11 cellular contexts compared by ENCODE assay signal in the genomic region with DNA sequence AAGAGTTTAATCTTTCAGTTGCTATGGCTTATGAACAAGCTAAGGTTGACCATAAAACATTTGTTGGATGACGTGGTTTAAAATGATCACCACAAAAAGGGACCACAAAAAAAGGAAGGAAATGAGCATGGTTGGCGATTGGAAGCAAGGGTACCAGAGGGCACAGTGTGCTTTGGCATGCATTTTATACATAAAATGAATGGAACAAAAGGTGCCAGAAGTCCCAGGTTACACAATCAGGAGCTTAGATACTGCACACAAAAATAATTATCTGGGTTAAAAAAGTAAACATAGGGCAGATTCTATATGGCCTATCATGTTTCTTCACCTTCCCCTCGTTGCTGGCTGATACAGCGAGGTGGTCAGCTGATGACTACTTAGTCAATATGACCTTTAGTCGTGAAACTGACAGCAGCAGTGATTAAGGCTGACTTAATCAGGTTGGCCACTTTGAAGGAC. TPM values are rescaled to one million over a fixed set of nuclear protein-coding genes. Genes with fewer than 3 reads are reported as not detected.
DNase-seq lines count a peak whose midpoint lies in the region; ATAC-seq and TF ChIP-seq lines count a peak whose summit lies in the region.
"Had no signal": no experiment of that assay in that cellular context is flagged by ENCODE, and none has a peak within 500 bp of the region (broad histone marks: within the 10 kb centered on the region; RNA-seq: fewer than 3 reads in every experiment).

No MANE protein-coding gene starts in this region.

- WGBS in sigmoid colon, 2 donors = 38 to 52% methylated on average over 5 of the region's 5 CpGs

- no peak for TF ChIP-seq POLR2A in sigmoid colon (IDR thresholded peaks at IDR 0.05)

- H3K27me3 Mint-ChIP-seq in Caco-2 (ENCODE audit: insufficient read depth, unreplicated experiment) (no peaks in the 10 kb centered on the region), CD14-positive monocyte (ENCODE audit: low read depth in 3 of 3) (peaks cover 0 to 2% (median 0%) of the 10 kb centered on the region in 3 donors)
- H3K27me3 Mint-ChIP-seq: activated naive CD8-positive, alpha-beta T cell had no signal

- peaks cover 16% of the 10 kb centered on the region for H3K4me1 Mint-ChIP-seq in Caco-2 (ENCODE audit: low read depth, unreplicated experiment)
- H3K4me1 Mint-ChIP-seq in CD14-positive monocyte = peaks cover 9% of the 10 kb centered on the region

- peak in 1 of 4 donors; percentile 16 for TF ChIP-seq EP300 in sigmoid colon (IDR thresholded peaks at IDR 0.05)

- H3K4me1 ChIP-seq in Caco-2 (peaks cover 22% of the 10 kb centered on the region), sigmoid colon (peaks cover 0 to 16% (median 4%) of the 10 kb centered on the region in 4 donors)

- H3K27me3 ChIP-seq in Caco-2 (replicated peaks; ENCODE audit: control insufficient read depth, insufficient read depth, low read length) = no peaks in the 10 kb centered on the region
- no peaks in the 10 kb centered on the region for H3K27me3 ChIP-seq in sigmoid colon

- H3K36me3 Mint-ChIP-seq in Caco-2 (ENCODE audit: insufficient read depth, unreplicated experiment) = peaks cover 54% of the 10 kb centered on the region
- peaks cover 56 to 57% of the 10 kb centered on the region in 2 donors for H3K36me3 Mint-ChIP-seq in CD14-positive monocyte

- CTCF ChIA-PET in Caco-2 (lab: Charles Lee) = no interaction called here

- DNase-seq in Caco-2 (peak; percentile 62 to 70), left lobe of liver (ENCODE audit: low spot score) (peak; percentile 49), CD14-positive monocyte (ENCODE audit: low spot score) (no peak), sigmoid colon (no peak), activated gamma-delta T cell treated with Interleukin-2 at 50 U/mL for 16 hours (no peak)
- DNase-seq: NCI-H2029, psoas muscle had no signal

- H3K27ac ChIP-seq in VCaP (peak overlapping the region; percentile 49), sigmoid colon (peak overlapping the region in 1 of 4 donors; percentile 15)
- H3K27ac ChIP-seq: psoas muscle had no signal

- BruUV-seq in Caco-2 (replicated peaks; lab: Mats Ljungman, UMichigan) = no TSS peak

- TF ChIP-seq CTCF in Caco-2 (IDR thresholded peaks at IDR 0.05; ENCODE audit: insufficient read depth in 1 of 2, low read depth in 1 of 2, low read length in 1 of 2, severe bottlenecking in 1 of 2, unreplicated experiment in 1 of 2) (no peak), VCaP (conservative IDR thresholded peaks at IDR 0.05) (no peak), CD14-positive monocyte (IDR thresholded peaks at IDR 0.05) (no peak), sigmoid colon (IDR thresholded peaks at IDR 0.05) (no peak)

- intact Hi-C loops in Caco-2 (cut with micrococcal nuclease; ENCODE audit: unreplicated experiment) = loop anchor here (5.0 kb wide), 1 partner anchor 399 kb away; no protein-coding TSS in a partner anchor
- intact Hi-C loops in CD14-positive monocyte (cut with micrococcal nuclease) = no loop called here
- intact Hi-C loops in sigmoid colon (cut with DNase I) = no loop called here

- ATAC-seq in HG03175 (IDR thresholded peaks at IDR 0.05; ENCODE audit: unreplicated experiment) (peak; percentile 44), left lobe of liver (peak; percentile 91), HG02571 (IDR thresholded peaks at IDR 0.05; ENCODE audit: unreplicated experiment) (no peak)
- ATAC-seq: psoas muscle had no signal

- H3K9me3 ChIP-seq in Caco-2 = no peaks in the 10 kb centered on the region
- H3K9me3 ChIP-seq in sigmoid colon = no peaks in the 10 kb centered on the region
- H3K9me3 ChIP-seq: psoas muscle had no signal

- H3K27ac Mint-ChIP-seq in Caco-2 (ENCODE audit: unreplicated experiment) = no peak overlapping the region
- H3K27ac Mint-ChIP-seq in CD14-positive monocyte = peak overlapping the region in 1 of 7 donors; percentile 6
- H3K27ac Mint-ChIP-seq: activated naive CD8-positive, alpha-beta T cell had no signal

- H3K9me3 Mint-ChIP-seq in Caco-2 (ENCODE audit: unreplicated experiment) = no peaks in the 10 kb centered on the region
- peaks cover 0 to 1% (median 0%) of the 10 kb centered on the region in 7 donors for H3K9me3 Mint-ChIP-seq in CD14-positive monocyte

- no peaks in the 10 kb centered on the region; the same call in 1 of the 2 replicates for H3K36me3 ChIP-seq in Caco-2 (ENCODE audit: control insufficient read depth, insufficient read depth, low read length)
- H3K36me3 ChIP-seq in sigmoid colon = peaks cover 0 to 81% (median 31%) of the 10 kb centered on the region in 4 donors

- POLR2A ChIA-PET in Caco-2 (lab: Charles Lee) = no interaction called here

- H3K4me3 ChIP-seq in Caco-2 (ENCODE audit: low read depth, low read length) (no peak overlapping the region), sigmoid colon (no peak overlapping the region)
- H3K4me3 ChIP-seq: psoas muscle had no signal

- H3K4me3 Mint-ChIP-seq in Caco-2 (ENCODE audit: unreplicated experiment) (peak overlapping the region; percentile 16), CD14-positive monocyte (no peak overlapping the region)
- H3K4me3 Mint-ChIP-seq: activated naive CD8-positive, alpha-beta T cell had no signal

RNA-seq across cellular contexts. Expression of gene ZC3H14, which starts 50.7 kb away (rescaled TPM):
- total RNA-seq in Caco-2 (2022) (77.1 and 77.6 TPM in 2 replicates), left lobe of liver (39.1 TPM), sigmoid colon (10 to 100 TPM; 80.4 to 89.5 (median 83.7) TPM)
- polyA plus RNA-seq in CD14-positive monocyte (10 to 100 TPM; 27.1 to 30.2 TPM), sigmoid colon (10 to 100 TPM; 23.4 to 30.6 (median 25.0) TPM)

RNA-seq across cellular contexts. Expression of gene PTPN21, which starts 58.8 kb away (rescaled TPM):
- total RNA-seq in Caco-2 (2022) = 25.2 and 27.7 TPM in 2 replicates
- 12.6 TPM for total RNA-seq in left lobe of liver
- not detected for polyA plus RNA-seq in CD14-positive monocyte
- 10 to 100 TPM; 13.7 to 29.1 (median 17.5) TPM for total RNA-seq in sigmoid colon
- polyA plus RNA-seq in sigmoid colon = 10 to 100 TPM in 1 of 3 donors, 1 to 10 TPM in 2; 7.3 to 12.6 (median 9.5) TPM

Comparison
In these comparisons a context has a peak if more than half of its experiments do, and no peak if none do; other contexts are left out.
1. DNase-seq: peak in Caco-2 (2 of 2) and left lobe of liver (single experiment); none in CD14-positive monocyte (single experiment), sigmoid colon (single experiment) and activated gamma-delta T cell treated with Interleukin-2 at 50 U/mL for 16 hours (single experiment).